ENCODE assay signal across 8 cellular contexts in the genomic region with DNA sequence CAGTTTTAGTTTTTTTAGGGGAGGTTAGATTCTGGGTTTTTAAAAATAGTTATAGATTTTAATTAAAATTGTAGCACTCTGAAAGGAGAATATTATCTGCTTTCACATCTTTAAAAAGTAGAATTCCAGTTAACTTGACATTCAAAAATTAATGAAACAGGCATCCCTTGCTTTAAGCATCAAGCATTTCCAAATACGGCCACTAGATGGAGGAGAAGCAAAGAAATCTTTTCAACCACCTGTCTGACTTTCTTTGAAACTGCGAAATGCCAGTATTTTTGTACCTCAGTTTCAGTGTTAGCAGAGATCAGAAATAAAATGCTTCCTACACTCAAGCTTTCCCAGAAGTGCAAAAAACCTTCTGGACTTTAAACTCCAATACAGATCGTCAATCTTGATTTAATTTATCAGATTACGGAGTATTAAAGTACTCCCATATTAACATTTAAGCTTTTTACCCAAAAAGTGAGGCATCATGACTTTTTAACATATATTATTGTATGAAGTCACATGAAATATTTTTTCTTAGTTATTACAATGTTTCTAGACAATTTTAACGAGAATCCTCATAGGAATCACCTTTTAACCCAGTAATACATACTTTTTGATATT.
DNase-seq lines count a peak whose midpoint lies in the region; ATAC-seq and TF ChIP-seq lines count a peak whose summit lies in the region.

No MANE protein-coding gene starts in this region.

- H3K4me3 Mint-ChIP-seq in activated CD4-positive, alpha-beta T cell treated with anti-CD3 and anti-CD28 coated beads, Interleukin-2, amount 10 ng/mL, durations not matched to agents 7 days and 5 days, result no peak overlapping the region
- H3K4me3 Mint-ChIP-seq in endodermal cell, result no peak overlapping the region
- H3K4me3 Mint-ChIP-seq in nephron, result no peak overlapping the region
- no peak overlapping the region for H3K4me3 Mint-ChIP-seq in activated T-helper 1 cell treated with anti-CD3 and anti-CD28 coated beads, Interleukin-12 subunit alpha, Interleukin-12 subunit beta, Interleukin-2, Interleukin-4 antibody, amounts not matched to agents 30 ng/mL and 10 ng/mL and 1 ng/mL, durations not matched to agents 14 hours and 24 hours and 36 hours

- H2AK5ac ChIP-seq in IMR-90 (ENCODE audit: low read depth, low read length), result no peak overlapping the region

- H3K36me3 ChIP-seq in IMR-90 (ENCODE audit: control insufficient read depth, insufficient read depth, low read length) (peaks cover 12% of the 10 kb centered on the region), endodermal cell (ENCODE audit: control insufficient read depth, insufficient read depth, low read length) (peaks cover 91% of the 10 kb centered on the region)

- no peak overlapping the region for H4K5ac ChIP-seq in IMR-90 (ENCODE audit: low read depth, low read length)

- H3K23ac ChIP-seq in IMR-90 (ENCODE audit: low read depth, low read length), result no peak overlapping the region

- H3K27me3 ChIP-seq in IMR-90 (ENCODE audit: control insufficient read depth, insufficient read depth, low read length), result no peaks in the 10 kb centered on the region
- H3K27me3 ChIP-seq in endodermal cell (ENCODE audit: control insufficient read depth, insufficient read depth, low read length, poor library complexity, severe bottlenecking), result no peaks in the 10 kb centered on the region

- no peak overlapping the region for H2BK120ac ChIP-seq in IMR-90 (ENCODE audit: low read depth, low read length)

- H3K9me3 ChIP-seq in IMR-90 (ENCODE audit: control insufficient read depth, insufficient read depth, low read length) (no peaks in the 10 kb centered on the region), endodermal cell (ENCODE audit: control insufficient read depth, low read length) (no peaks in the 10 kb centered on the region)

- no peaks in the 10 kb centered on the region for H3K27me3 Mint-ChIP-seq in activated CD4-positive, alpha-beta T cell treated with anti-CD3 and anti-CD28 coated beads, Interleukin-2, amount 10 ng/mL, durations not matched to agents 7 days and 5 days
- H3K27me3 Mint-ChIP-seq in endodermal cell (ENCODE audit: insufficient read depth) (no peaks in the 10 kb centered on the region), nephron (ENCODE audit: low read depth) (no peaks in the 10 kb centered on the region)
- peaks cover 7% of the 10 kb centered on the region for H3K27me3 Mint-ChIP-seq in activated T-helper 1 cell treated with anti-CD3 and anti-CD28 coated beads, Interleukin-12 subunit alpha, Interleukin-12 subunit beta, Interleukin-2, Interleukin-4 antibody, amounts not matched to agents 30 ng/mL and 10 ng/mL and 1 ng/mL, durations not matched to agents 14 hours and 24 hours and 36 hours (ENCODE audit: insufficient read depth)

- no peak overlapping the region for H3K4me2 ChIP-seq in IMR-90 (ENCODE audit: low read depth, low read length)

- POLR2A ChIA-PET in activated CD4-positive, alpha-beta T cell treated with anti-CD3 and anti-CD28 coated beads, Interleukin-2, amount 10 ng/mL, durations not matched to agents 7 days and 5 days (lab: Charles Lee), result no interaction called here
- POLR2A ChIA-PET in IMR-90 (lab: Charles Lee; ENCODE audit: unreplicated experiment), result no interaction called here

- H3K27ac Mint-ChIP-seq in activated CD4-positive, alpha-beta T cell treated with anti-CD3 and anti-CD28 coated beads, Interleukin-2, amount 10 ng/mL, durations not matched to agents 7 days and 5 days, result no peak overlapping the region
- no peak overlapping the region for H3K27ac Mint-ChIP-seq in endodermal cell
- H3K27ac Mint-ChIP-seq in nephron, result no peak overlapping the region
- H3K27ac Mint-ChIP-seq in activated T-helper 1 cell treated with anti-CD3 and anti-CD28 coated beads, Interleukin-12 subunit alpha, Interleukin-12 subunit beta, Interleukin-2, Interleukin-4 antibody, amounts not matched to agents 30 ng/mL and 10 ng/mL and 1 ng/mL, durations not matched to agents 14 hours and 24 hours and 36 hours, result no peak overlapping the region

- H2BK5ac ChIP-seq in IMR-90 (ENCODE audit: low read depth, low read length, poor library complexity, severe bottlenecking), result no peak overlapping the region

- no TSS peak for BruUV-seq in IMR-90 (replicated peaks; lab: Mats Ljungman, UMichigan)

- H3K9ac ChIP-seq in IMR-90 (ENCODE audit: low read depth, low read length), result no peak overlapping the region
- H3K9ac ChIP-seq in endodermal cell (ENCODE audit: extremely low read depth, low read length, poor library complexity, severe bottlenecking), result no peak overlapping the region

- H3K79me1 ChIP-seq in IMR-90 (ENCODE audit: low read depth in 1 of 2, low read length in 2 of 2), result peaks cover 3 to 8% of the 10 kb centered on the region in 2 experiments; a peak in 1 of 4 replicates

- H2BK15ac ChIP-seq in IMR-90 (ENCODE audit: low read depth, low read length), result no peak overlapping the region

- no peak overlapping the region for H4K8ac ChIP-seq in IMR-90 (ENCODE audit: low read depth in 2 of 2, low read length in 2 of 2)

- H3K27ac ChIP-seq in IMR-90 (ENCODE audit: insufficient read depth, low read length), result no peak overlapping the region
- no peak overlapping the region for H3K27ac ChIP-seq in endodermal cell (ENCODE audit: low read depth, low read length)

- no peak overlapping the region for H3K18ac ChIP-seq in IMR-90 (ENCODE audit: low read depth, low read length)

- TF ChIP-seq RAD21 in IMR-90 (IDR thresholded peaks at IDR 0.05; ENCODE audit: low read length), result peak; percentile 87

- H3K4me3 ChIP-seq in IMR-90 (ENCODE audit: insufficient read depth, low read depth, low read length) (no peak overlapping the region), endodermal cell (ENCODE audit: low read length) (no peak overlapping the region)

- TF ChIP-seq CTCF in IMR-90 (conservative IDR thresholded peaks at IDR 0.05; ENCODE audit: low read depth, low read length) (peak; percentile 89), endodermal cell (conservative IDR thresholded peaks at IDR 0.05) (peak; percentile 88), nephron (IDR thresholded peaks at IDR 0.05; ENCODE audit: unreplicated experiment in 3 of 3) (peak; percentile 72 to 88 (median 86))

- DNase-seq in activated CD4-positive, alpha-beta T cell treated with anti-CD3 and anti-CD28 coated beads, Interleukin-2, amount 10 ng/mL, durations not matched to agents 7 days and 5 days, result peak; percentile 53
- DNase-seq in activated CD4-positive, alpha-beta T cell treated with anti-CD3 and anti-CD28 coated beads, Interleukin-2, amount 50 U/mL, for 48 hours, result no peak
- DNase-seq in IMR-90 (peak; percentile 65), RKO (ENCODE audit: low spot score) (peak; percentile 52), endodermal cell (no peak)
- no peak for DNase-seq in activated T-helper 1 cell treated with anti-CD3 and anti-CD28 coated beads, Interleukin-12 subunit alpha, Interleukin-12 subunit beta, Interleukin-2, Interleukin-4 antibody, amounts not matched to agents 30 ng/mL and 10 ng/mL and 1 ng/mL, durations not matched to agents 14 hours and 24 hours and 36 hours (ENCODE audit: low spot score)

- H3K9me3 Mint-ChIP-seq in activated CD4-positive, alpha-beta T cell treated with anti-CD3 and anti-CD28 coated beads, Interleukin-2, amount 10 ng/mL, durations not matched to agents 7 days and 5 days, result no peaks in the 10 kb centered on the region
- no peaks in the 10 kb centered on the region for H3K9me3 Mint-ChIP-seq in endodermal cell
- H3K9me3 Mint-ChIP-seq in nephron, result no peaks in the 10 kb centered on the region
- no peaks in the 10 kb centered on the region for H3K9me3 Mint-ChIP-seq in activated T-helper 1 cell treated with anti-CD3 and anti-CD28 coated beads, Interleukin-12 subunit alpha, Interleukin-12 subunit beta, Interleukin-2, Interleukin-4 antibody, amounts not matched to agents 30 ng/mL and 10 ng/mL and 1 ng/mL, durations not matched to agents 14 hours and 24 hours and 36 hours

- peaks cover 3% of the 10 kb centered on the region; the same call in 1 of the 2 replicates for H3K9me1 ChIP-seq in IMR-90 (ENCODE audit: insufficient read depth, low read length)

- H3K14ac ChIP-seq in IMR-90 (replicated peaks; ENCODE audit: low read depth, low read length), result no peak overlapping the region

- no peaks in the 10 kb centered on the region for H3K36me3 Mint-ChIP-seq in activated CD4-positive, alpha-beta T cell treated with anti-CD3 and anti-CD28 coated beads, Interleukin-2, amount 10 ng/mL, durations not matched to agents 7 days and 5 days (ENCODE audit: low read depth)
- H3K36me3 Mint-ChIP-seq in endodermal cell (ENCODE audit: low read depth), result peaks cover 79% of the 10 kb centered on the region
- H3K36me3 Mint-ChIP-seq in nephron (ENCODE audit: low read depth), result peaks cover 84% of the 10 kb centered on the region
- H3K36me3 Mint-ChIP-seq in activated T-helper 1 cell treated with anti-CD3 and anti-CD28 coated beads, Interleukin-12 subunit alpha, Interleukin-12 subunit beta, Interleukin-2, Interleukin-4 antibody, amounts not matched to agents 30 ng/mL and 10 ng/mL and 1 ng/mL, durations not matched to agents 14 hours and 24 hours and 36 hours (ENCODE audit: low read depth), result no peaks in the 10 kb centered on the region

- H4K20me1 ChIP-seq in IMR-90 (ENCODE audit: insufficient read depth, low read length), result no peaks in the 10 kb centered on the region

- CTCF ChIA-PET in activated CD4-positive, alpha-beta T cell treated with anti-CD3 and anti-CD28 coated beads, Interleukin-2, amount 10 ng/mL, durations not matched to agents 7 days and 5 days (lab: Charles Lee), result interaction anchor here (1.0 kb wide), 1 partner anchor 13 kb away, joined by 3 read pairs; no protein-coding TSS in a partner anchor
- CTCF ChIA-PET in IMR-90 (lab: Yijun Ruan, JAX), result interaction anchor here (0.6 to 1.5 kb wide), 6 partner anchors 14 to 304 kb away, joined by 3 to 5 read pairs (median 3); no protein-coding TSS in a partner anchor

- no peak overlapping the region for H3K56ac ChIP-seq in IMR-90 (ENCODE audit: extremely low read depth, insufficient read depth, low read length)

- H4K91ac ChIP-seq in IMR-90 (ENCODE audit: insufficient read depth, low read depth, low read length), result no peak overlapping the region

- no peak overlapping the region for H3K4ac ChIP-seq in IMR-90 (ENCODE audit: low read depth, low read length)

- H3K4me1 ChIP-seq in IMR-90 (ENCODE audit: control insufficient read depth, insufficient read depth, low read length), result no peaks in the 10 kb centered on the region
- peaks cover 3% of the 10 kb centered on the region for H3K4me1 ChIP-seq in endodermal cell (ENCODE audit: control insufficient read depth, insufficient read depth, low read length)

- peak; percentile 81 for ATAC-seq in GM21526 (IDR thresholded peaks at IDR 0.05; ENCODE audit: low FRiP score, unreplicated experiment)
- ATAC-seq in IMR-90 (ENCODE audit: low read depth), result peak; percentile 54; the same call in 1 of the 2 replicates

- dilution Hi-C loops in IMR-90 (cut with HindIII; ENCODE audit: low sequenced_read_pairs, unreplicated experiment), result no loop called here

- WGBS in IMR-90 (ENCODE audit: extremely low coverage in 2 of 2, insufficient read length in 1 of 2), 2 experiments, result 40% methylated on average over 1 of the region's 5 CpGs; no CpG with 5 or more reads in 1 of the 2 experiments
- whole genome bisulfite sequencing in endodermal cell (ENCODE audit: insufficient coverage in 1 of 2, insufficient read length in 1 of 2), 2 experiments, result 39 to 55% methylated on average over 2 to 5 of the region's 5 CpGs

- no peak overlapping the region for H2AFZ ChIP-seq in IMR-90 (replicated peaks; ENCODE audit: low read length, poor library complexity)

- no peak overlapping the region for H2AK9ac ChIP-seq in IMR-90 (replicated peaks; ENCODE audit: low read depth, low read length, poor library complexity)

- no peak overlapping the region for H2BK20ac ChIP-seq in IMR-90 (ENCODE audit: low read depth, low read length)

- H3K4me1 Mint-ChIP-seq in activated CD4-positive, alpha-beta T cell treated with anti-CD3 and anti-CD28 coated beads, Interleukin-2, amount 10 ng/mL, durations not matched to agents 7 days and 5 days, result no peaks in the 10 kb centered on the region
- H3K4me1 Mint-ChIP-seq in endodermal cell, result no peaks in the 10 kb centered on the region
- H3K4me1 Mint-ChIP-seq in nephron, result no peaks in the 10 kb centered on the region
- H3K4me1 Mint-ChIP-seq in activated T-helper 1 cell treated with anti-CD3 and anti-CD28 coated beads, Interleukin-12 subunit alpha, Interleukin-12 subunit beta, Interleukin-2, Interleukin-4 antibody, amounts not matched to agents 30 ng/mL and 10 ng/mL and 1 ng/mL, durations not matched to agents 14 hours and 24 hours and 36 hours (ENCODE audit: low read depth), result peaks cover 8% of the 10 kb centered on the region

- no peak for TF ChIP-seq POLR2A in IMR-90 (IDR thresholded peaks at IDR 0.05; ENCODE audit: low read depth, low read length)

- intact Hi-C loops in IMR-90 (cut with micrococcal nuclease), result loop anchor here (1.0 kb wide), 2 partner anchors 153 to 235 kb away; a partner anchor contains a TSS
- intact Hi-C loops in activated T-helper 1 cell treated with anti-CD3 and anti-CD28 coated beads, Interleukin-12 subunit alpha, Interleukin-12 subunit beta, Interleukin-2, Interleukin-4 antibody, amounts not matched to agents 30 ng/mL and 10 ng/mL and 1 ng/mL, durations not matched to agents 14 hours and 24 hours and 36 hours (cut with micrococcal nuclease), result loop anchor here (1.0 to 10.0 kb wide), 4 partner anchors 235 to 1083 kb away; a partner anchor contains a TSS

- in situ Hi-C loops in IMR-90 (cut with MboI; ENCODE audit: low sequenced_read_pairs), result loop anchor here (10.0 kb wide), 2 partner anchors 467 to 727 kb away; no protein-coding TSS in a partner anchor

Comparison
In these comparisons a context has a peak if more than half of its experiments do, and no peak if none do; other contexts are left out.
1. DNase-seq: peak in activated CD4-positive, alpha-beta T cell treated with anti-CD3 and anti-CD28 coated beads, Interleukin-2, amount 10 ng/mL, durations not matched to agents 7 days and 5 days (single experiment), IMR-90 (single experiment) and RKO (single experiment); none in activated CD4-positive, alpha-beta T cell treated with anti-CD3 and anti-CD28 coated beads, Interleukin-2, amount 50 U/mL, for 48 hours (0 of 2), endodermal cell (single experiment) and activated T-helper 1 cell treated with anti-CD3 and anti-CD28 coated beads, Interleukin-12 subunit alpha, Interleukin-12 subunit beta, Interleukin-2, Interleukin-4 antibody, amounts not matched to agents 30 ng/mL and 10 ng/mL and 1 ng/mL, durations not matched to agents 14 hours and 24 hours and 36 hours (single experiment).
2. Peak in every context shown above with its lines, with median percentiles within 50 percentile points of each other: CTCF ChIP-seq.